In the genomic region with DNA sequence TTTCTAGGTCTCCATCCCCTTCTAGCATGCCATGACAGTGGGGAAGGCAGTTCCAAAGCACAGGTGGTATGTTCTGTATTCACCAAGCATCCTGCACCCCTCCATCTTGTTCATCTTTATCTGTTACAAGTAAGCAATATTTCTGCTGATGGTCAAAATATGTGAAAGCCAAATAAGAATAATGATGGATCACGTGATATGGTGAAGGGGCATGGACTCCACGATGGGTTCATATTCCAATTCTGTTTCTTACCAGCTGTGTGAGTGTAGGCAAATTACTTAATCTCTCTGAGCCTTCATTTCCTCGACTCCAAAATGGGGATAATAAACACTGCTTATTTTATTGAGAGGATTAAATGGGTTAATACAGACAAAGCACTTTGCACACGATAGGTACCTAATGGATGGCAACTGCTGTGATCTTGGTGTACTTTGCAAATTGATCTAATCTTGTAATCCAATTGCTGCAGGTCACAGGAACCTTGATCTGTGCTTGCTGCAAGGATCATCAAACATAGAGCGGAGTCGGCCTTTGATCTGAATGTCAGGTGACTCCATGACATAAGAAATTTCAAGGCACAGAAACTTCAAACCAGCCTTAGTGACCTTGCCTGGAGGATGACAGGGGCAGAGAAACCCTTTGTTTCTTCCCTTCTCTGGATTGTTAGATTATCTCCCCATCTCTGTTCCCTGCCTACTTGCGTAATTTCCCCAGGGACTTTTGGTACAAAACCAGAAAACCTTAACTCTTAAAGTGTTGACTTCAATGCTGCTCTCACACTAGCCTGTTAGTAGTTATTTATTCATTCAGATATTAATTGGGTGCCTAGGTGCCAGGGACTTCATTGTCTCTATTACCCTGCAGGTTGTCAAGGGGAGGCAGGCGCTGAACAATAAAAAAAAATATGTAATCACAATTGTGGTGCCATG, we compare ENCODE assay signal across 1 cellular context.
A peak's percentile ranks its signal among the peaks of the same experiment; 100 is the strongest.
TF ChIP-seq lines count a peak whose summit lies in the region.

No MANE protein-coding gene starts in this region.

TF ChIP-seq in HepG2, 621 proteins besides CTCF, POLR2A, EP300 and RAD21 (continued from another document and continues in another):
- TF ChIP-seq PRDM10 (CRISPR knock-in tag; IDR thresholded peaks at IDR 0.05; ENCODE audit: low read depth) (no peak), FOXP1 (IDR thresholded peaks at IDR 0.05) (peak; percentile 40; the same call in 1 of the 2 replicates), FOXP1 (CRISPR knock-in tag; IDR thresholded peaks at IDR 0.05) (peak; percentile 90), CHD2 (IDR thresholded peaks at IDR 0.05; ENCODE audit: low read depth, low read length) (no peak), THAP9 (CRISPR knock-in tag; IDR thresholded peaks at IDR 0.05; ENCODE audit: borderline replicate concordance) (no peak), ZNF605 (CRISPR knock-in tag; IDR thresholded peaks at IDR 0.05) (peak; percentile 84; the same call in 1 of the 2 replicates), ZBTB21 (CRISPR knock-in tag; IDR thresholded peaks at IDR 0.05) (peak; percentile 72), REL (CRISPR knock-in tag; conservative IDR thresholded peaks at IDR 0.05) (no peak), ZFP91 (CRISPR knock-in tag; IDR thresholded peaks at IDR 0.05; ENCODE audit: borderline replicate concordance) (peak; percentile 21; the same call in 1 of the 2 replicates), THAP11 (CRISPR knock-in tag; IDR thresholded peaks at IDR 0.05) (peak; percentile 75), NONO (IDR thresholded peaks at IDR 0.05) (no peak), NONO (CRISPR knock-in tag; conservative IDR thresholded peaks at IDR 0.05) (peak; percentile 68), HMG20B (CRISPR knock-in tag; conservative IDR thresholded peaks at IDR 0.05) (peak; percentile 90), MTF1 (CRISPR knock-in tag; IDR thresholded peaks at IDR 0.05) (0 out of 2 replicates have a peak, but pooled peaks have one; percentile 33), HOXA5 (CRISPR knock-in tag; IDR thresholded peaks at IDR 0.05) (peak; percentile 65; the same call in 1 of the 2 replicates), ZNF460 (CRISPR knock-in tag; IDR thresholded peaks at IDR 0.05; ENCODE audit: borderline replicate concordance) (no peak; the same call in 1 of the 2 replicates), RFXANK (CRISPR knock-in tag; IDR thresholded peaks at IDR 0.05) (no peak; the same call in 1 of the 2 replicates), MEIS1 (CRISPR knock-in tag; IDR thresholded peaks at IDR 0.05; ENCODE audit: borderline replicate concordance) (peak; percentile 96; the same call in 1 of the 2 replicates), REXO4 (CRISPR knock-in tag; IDR thresholded peaks at IDR 0.05; ENCODE audit: borderline replicate concordance) (no peak), ZNF160 (CRISPR knock-in tag; IDR thresholded peaks at IDR 0.05) (0 out of 2 replicates have a peak, but pooled peaks have one; percentile 12), EED (CRISPR knock-in tag; IDR thresholded peaks at IDR 0.05) (no peak), ZNF275 (CRISPR knock-in tag; IDR thresholded peaks at IDR 0.05; ENCODE audit: borderline replicate concordance) (no peak), ARID3A (IDR thresholded peaks at IDR 0.05; ENCODE audit: low read depth, low read length) (peak; percentile 100), ISL2 (CRISPR knock-in tag; IDR thresholded peaks at IDR 0.05) (peak; percentile 99), CCDC6 (CRISPR knock-in tag; IDR thresholded peaks at IDR 0.05) (peak; percentile 57), ZNF589 (CRISPR knock-in tag; conservative IDR thresholded peaks at IDR 0.05) (peak; percentile 75; the same call in 1 of the 2 replicates), THRA (CRISPR knock-in tag; IDR thresholded peaks at IDR 0.05; ENCODE audit: borderline replicate concordance) (peak; percentile 90; the same call in 1 of the 2 replicates), ZNF720 (CRISPR knock-in tag; IDR thresholded peaks at IDR 0.05) (no peak), TRIM24 (CRISPR knock-in tag; IDR thresholded peaks at IDR 0.05) (peak; percentile 59; the same call in 1 of the 2 replicates), ATF2 (CRISPR knock-in tag; IDR thresholded peaks at IDR 0.05) (peak; percentile 97), BCL6 (CRISPR knock-in tag; IDR thresholded peaks at IDR 0.05) (peak; percentile 96), ZNF777 (CRISPR knock-in tag; IDR thresholded peaks at IDR 0.05) (no peak), SALL1 (CRISPR knock-in tag; IDR thresholded peaks at IDR 0.05) (peak; percentile 96), SATB2 (CRISPR knock-in tag; IDR thresholded peaks at IDR 0.05) (no peak)
- TF ChIP-seq, protein P1, sequence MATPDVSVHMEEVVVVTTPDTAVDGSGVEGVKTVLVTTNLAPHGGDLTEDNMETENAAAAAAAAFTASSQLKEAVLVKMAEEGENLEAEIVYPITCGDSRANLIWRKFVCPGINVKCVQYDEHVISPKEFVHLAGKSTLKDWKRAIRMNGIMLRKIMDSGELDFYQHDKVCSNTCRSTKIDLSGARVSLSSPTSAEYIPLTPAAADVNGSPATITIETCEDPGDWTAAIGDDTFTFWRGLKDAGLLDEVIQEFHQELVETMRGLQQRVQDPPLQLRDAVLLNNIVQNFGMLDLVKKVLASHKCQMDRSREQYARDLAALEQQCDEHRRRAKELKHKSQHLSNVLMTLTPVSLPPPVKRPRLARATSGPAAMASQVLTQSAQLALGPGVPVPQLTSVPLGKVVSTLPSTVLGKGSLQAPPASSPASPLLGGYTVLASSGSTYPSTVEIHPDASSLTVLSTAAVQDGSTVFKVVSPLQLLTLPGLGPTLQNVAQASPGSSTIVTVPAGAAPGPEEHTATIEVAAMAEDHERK (CRISPR knock-in tag; IDR thresholded peaks at IDR 0.05; ENCODE audit: low read depth), result 0 out of 2 replicates have a peak, but pooled peaks have one; percentile 5
